ENCODE assay signal across 15 cellular contexts in genomic region chr5:140833993-140834392, GRCh38. TPM values are rescaled to one million over a fixed set of nuclear protein-coding genes. Genes with fewer than 3 reads are reported as not detected.
A peak's percentile ranks its signal among the peaks of the same experiment; 100 is the strongest.
DNase-seq lines count a peak whose midpoint lies in the region; ATAC-seq, FAIRE-seq and TF ChIP-seq lines count a peak whose summit lies in the region.
"Had no signal": no experiment of that assay in that cellular context is flagged by ENCODE, and none has a peak within 500 bp of the region (broad histone marks: within the 10 kb centered on the region; RNA-seq: fewer than 3 reads in every experiment).

PCDHA7 (plus strand) TSS chr5:140834269; CDS start chr5:140834384, 115 bp downstream.

- H3K4me1 Mint-ChIP-seq in activated naive CD4-positive, alpha-beta T cell treated with anti-CD3 and anti-CD28 coated beads, Interleukin-2, amount 10 ng/mL, durations not matched to agents 7 days and 5 days: no peaks in the 10 kb centered on the region
- no peaks in the 10 kb centered on the region for H3K4me1 Mint-ChIP-seq in WTC11

- H3K4me3 ChIP-seq in upper lobe of right lung: peak within 1 kb of the TSS; percentile 0
- H3K4me3 ChIP-seq in small intestine (ENCODE audit: low read depth in 1 of 2, low read length in 2 of 2): no peak within 1 kb of the TSS
- H3K4me3 ChIP-seq: lung had no signal

- no peak within 1 kb of the TSS for H3K4me3 Mint-ChIP-seq in activated naive CD4-positive, alpha-beta T cell treated with anti-CD3 and anti-CD28 coated beads, Interleukin-2, amount 10 ng/mL, durations not matched to agents 7 days and 5 days
- peak within 1 kb of the TSS; percentile 87 for H3K4me3 Mint-ChIP-seq in WTC11

- intact Hi-C loops in upper lobe of right lung (cut with DNase I): no loop called here

- POLR2A ChIA-PET in WTC11 (lab: Charles Lee): no interaction called here

- H3K4me1 ChIP-seq in upper lobe of right lung: no peaks in the 10 kb centered on the region
- no peaks in the 10 kb centered on the region for H3K4me1 ChIP-seq in small intestine (ENCODE audit: control insufficient read depth in 2 of 2, insufficient read depth in 1 of 2, low read depth in 1 of 2, low read length in 1 of 2)
- H3K4me1 ChIP-seq: right atrium auricular region had no signal

- CTCF ChIA-PET in activated naive CD4-positive, alpha-beta T cell treated with anti-CD3 and anti-CD28 coated beads, Interleukin-2, amount 10 ng/mL, durations not matched to agents 7 days and 5 days (lab: Charles Lee): no interaction called here
- CTCF ChIA-PET in WTC11 (lab: Charles Lee): interaction anchor here (0.7 to 2.0 kb wide), 6 partner anchors 11 to 48 kb away, joined by 3 to 7 read pairs (median 4); partner anchors contain the start of genes PCDHA1 and PCDHA10

- H3K27ac ChIP-seq in upper lobe of right lung (no peak within 1 kb of the TSS), small intestine (ENCODE audit: low read depth in 1 of 2, low read length in 1 of 2) (no peak within 1 kb of the TSS)
- H3K27ac ChIP-seq: right atrium auricular region had no signal

- H3K36me3 Mint-ChIP-seq in activated naive CD4-positive, alpha-beta T cell treated with anti-CD3 and anti-CD28 coated beads, Interleukin-2, amount 10 ng/mL, durations not matched to agents 7 days and 5 days: no peaks in the 10 kb centered on the region
- H3K36me3 Mint-ChIP-seq in activated naive CD4-positive, alpha-beta T cell treated with anti-CD3 and anti-CD28 coated beads, Interleukin-2, amount 50 U/mL, for 72 hours: peaks cover 21 to 42% of the 10 kb centered on the region in 2 donors
- H3K36me3 Mint-ChIP-seq in WTC11: peaks cover 27% of the 10 kb centered on the region

- TF ChIP-seq CTCF in WTC11 (IDR thresholded peaks at IDR 0.05): no peak
- peak; percentile 21 for TF ChIP-seq CTCF in upper lobe of right lung (IDR thresholded peaks at IDR 0.05)

- peak within 1 kb of the TSS; percentile 24 for H3K27ac Mint-ChIP-seq in activated naive CD4-positive, alpha-beta T cell treated with anti-CD3 and anti-CD28 coated beads, Interleukin-2, amount 10 ng/mL, durations not matched to agents 7 days and 5 days
- no peak within 1 kb of the TSS for H3K27ac Mint-ChIP-seq in activated naive CD4-positive, alpha-beta T cell treated with anti-CD3 and anti-CD28 coated beads, Interleukin-2, amount 50 U/mL, for 72 hours
- peak within 1 kb of the TSS; percentile 93 for H3K27ac Mint-ChIP-seq in WTC11

- no peak for DNase-seq in activated naive CD4-positive, alpha-beta T cell treated with anti-CD3 and anti-CD28 coated beads, Interleukin-2, amount 10 ng/mL, durations not matched to agents 7 days and 5 days
- DNase-seq in activated naive CD4-positive, alpha-beta T cell treated with anti-CD3 and anti-CD28 coated beads, Interleukin-2, amount 50 U/mL, for 72 hours (ENCODE audit: low spot score in 2 of 2): no peak
- DNase-seq in WTC11 (ENCODE audit: low spot score): no peak
- peak; percentile 29 for DNase-seq in glomerular visceral epithelial cell (ENCODE audit: extremely low spot score)
- DNase-seq in upper lobe of right lung: no peak
- DNase-seq in NCI-H2196 (lab: John Stamatoyannopoulos, UW; ENCODE audit: unreplicated experiment): no peak
- DNase-seq in NCI-H2171 (lab: John Stamatoyannopoulos, UW): no peak
- DNase-seq in small intestine: no peak
- DNase-seq: AML-193, amygdala, foreskin melanocyte, NCI-H524 had no signal

- peaks cover 11% of the 10 kb centered on the region for H3K27me3 ChIP-seq in upper lobe of right lung
- H3K27me3 ChIP-seq in small intestine (ENCODE audit: control insufficient read depth in 2 of 2, insufficient read depth in 2 of 2, low read length in 2 of 2): no peaks in the 10 kb centered on the region

- 14 to 20% (median 18%) methylated on average over 8 of the region's 8 CpGs for WGBS in small intestine, 3 donors

- peaks cover 21% of the 10 kb centered on the region for H3K9me3 Mint-ChIP-seq in activated naive CD4-positive, alpha-beta T cell treated with anti-CD3 and anti-CD28 coated beads, Interleukin-2, amount 10 ng/mL, durations not matched to agents 7 days and 5 days
- peaks cover 10 to 29% of the 10 kb centered on the region in 2 donors for H3K9me3 Mint-ChIP-seq in activated naive CD4-positive, alpha-beta T cell treated with anti-CD3 and anti-CD28 coated beads, Interleukin-2, amount 50 U/mL, for 72 hours
- H3K9me3 Mint-ChIP-seq in WTC11: peaks cover 5% of the 10 kb centered on the region; the same call in 1 of the 2 replicates

- no peak for ATAC-seq in activated naive CD4-positive, alpha-beta T cell treated with anti-CD3 and anti-CD28 coated beads, Interleukin-2, amount 50 U/mL, for 72 hours
- ATAC-seq in WTC11: no peak
- no peak for ATAC-seq in upper lobe of right lung

- H3K36me3 ChIP-seq in upper lobe of right lung (no peaks in the 10 kb centered on the region), small intestine (ENCODE audit: control insufficient read depth in 2 of 2, insufficient read depth in 2 of 2, low read length in 2 of 2) (no peaks in the 10 kb centered on the region)
- H3K36me3 ChIP-seq: right atrium auricular region had no signal

- FAIRE-seq in small intestine (lab: Jason Lieb, UNC): no peak

- H3K27me3 Mint-ChIP-seq in activated naive CD4-positive, alpha-beta T cell treated with anti-CD3 and anti-CD28 coated beads, Interleukin-2, amount 10 ng/mL, durations not matched to agents 7 days and 5 days: peaks cover 14% of the 10 kb centered on the region
- H3K27me3 Mint-ChIP-seq in WTC11 (ENCODE audit: low read depth): no peaks in the 10 kb centered on the region

- H3K9me3 ChIP-seq in upper lobe of right lung (no peaks in the 10 kb centered on the region), small intestine (ENCODE audit: control insufficient read depth, low read depth) (peaks cover 5% of the 10 kb centered on the region)

TF ChIP-seq in WTC11, 78 proteins besides CTCF, POLR2A, EP300 and RAD21:
- no peak for TF ChIP-seq PREB (CRISPR knock-in tag; IDR thresholded peaks at IDR 0.05; ENCODE audit: borderline replicate concordance)
- no peak for TF ChIP-seq ZBTB21 (CRISPR knock-in tag; IDR thresholded peaks at IDR 0.05; ENCODE audit: borderline replicate concordance)
- TF ChIP-seq USF1 (CRISPR knock-in tag; IDR thresholded peaks at IDR 0.05): no peak
- no peak for TF ChIP-seq GTF2I (CRISPR knock-in tag; conservative IDR thresholded peaks at IDR 0.05)
- no peak for TF ChIP-seq MYBL2 (CRISPR knock-in tag; IDR thresholded peaks at IDR 0.05)
- no peak for TF ChIP-seq JAZF1 (CRISPR knock-in tag; IDR thresholded peaks at IDR 0.05)
- TF ChIP-seq, protein P1, sequence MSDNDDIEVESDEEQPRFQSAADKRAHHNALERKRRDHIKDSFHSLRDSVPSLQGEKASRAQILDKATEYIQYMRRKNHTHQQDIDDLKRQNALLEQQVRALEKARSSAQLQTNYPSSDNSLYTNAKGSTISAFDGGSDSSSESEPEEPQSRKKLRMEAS (CRISPR knock-in tag; IDR thresholded peaks at IDR 0.05): no peak
- no peak for TF ChIP-seq OVOL2 (CRISPR knock-in tag; IDR thresholded peaks at IDR 0.05; ENCODE audit: borderline replicate concordance)
- no peak for TF ChIP-seq ZNF416 (CRISPR knock-in tag; IDR thresholded peaks at IDR 0.05)
- no peak for TF ChIP-seq HMGXB4 (CRISPR knock-in tag; IDR thresholded peaks at IDR 0.05)
- TF ChIP-seq SOX15 (CRISPR knock-in tag; IDR thresholded peaks at IDR 0.05): no peak
- TF ChIP-seq E2F5 (CRISPR knock-in tag; IDR thresholded peaks at IDR 0.05): no peak

RNA-seq across cellular contexts. Expression of gene PCDHA7, which starts in this region (rescaled TPM):
- not detected for total RNA-seq in activated naive CD4-positive, alpha-beta T cell treated with anti-CD3 and anti-CD28 coated beads, Interleukin-2, amount 50 U/mL, for 72 hours
- total RNA-seq in WTC11 (2021): 2.3 to 2.7 TPM (median 2.4 TPM) in 3 replicates
- 0.35 TPM for total RNA-seq in upper lobe of right lung
- polyA plus RNA-seq in small intestine: under 1 TPM in 1 of 3 donors, not detected in 2; 0.07 TPM
- total RNA-seq: activated CD8-positive, alpha-beta memory T cell treated with anti-CD3 and anti-CD28 coated beads for 36 hours had no signal

Comparison
In these comparisons a context has a peak if more than half of its experiments do, and no peak if none do; other contexts are left out.
1. H3K27ac Mint-ChIP-seq: peak in activated naive CD4-positive, alpha-beta T cell treated with anti-CD3 and anti-CD28 coated beads, Interleukin-2, amount 10 ng/mL, durations not matched to agents 7 days and 5 days (single experiment) and WTC11 (single experiment); none in activated naive CD4-positive, alpha-beta T cell treated with anti-CD3 and anti-CD28 coated beads, Interleukin-2, amount 50 U/mL, for 72 hours (0 of 2).